In genomic region chr10:98340946-98341345, GRCh38 we compare ENCODE assay signal across 13 cellular contexts.
DNase-seq lines count a peak whose midpoint lies in the region; ATAC-seq and TF ChIP-seq lines count a peak whose summit lies in the region.
"Had no signal": no experiment of that assay in that cellular context is flagged by ENCODE, and none has a peak within 500 bp of the region (broad histone marks: within the 10 kb centered on the region; RNA-seq: fewer than 3 reads in every experiment).

No MANE protein-coding gene starts in this region.

- peak overlapping the region; percentile 30; the same call in 1 of the 2 replicates for H3K27ac Mint-ChIP-seq in HFFc6
- H3K27ac Mint-ChIP-seq: activated CD4-positive, alpha-beta T cell treated with anti-CD3 and anti-CD28 coated beads for 36 hours; H9 had no signal

- DNase-seq in HFFc6 (no peak), adrenal gland (peak in 5 of 7 donors; percentile 26 to 56 (median 42)), left ventricle myocardium inferior (peak; percentile 36), ecto neural progenitor cell (ENCODE audit: low spot score) (no peak), cerebellar nuclear complex (lab: John Stamatoyannopoulos, UW) (no peak)
- DNase-seq: activated CD4-positive, alpha-beta T cell treated with anti-CD3 and anti-CD28 coated beads for 36 hours; H9; left cardiac atrium had no signal

- H3K9me3 Mint-ChIP-seq in HFFc6, result peaks cover under 1% of the 10 kb centered on the region

- TF ChIP-seq CTCF in HFFc6 (IDR thresholded peaks at IDR 0.05) (no peak; the same call in 1 of the 2 replicates), adrenal gland (IDR thresholded peaks at IDR 0.05) (no peak), left ventricle myocardium inferior (IDR thresholded peaks at IDR 0.05; ENCODE audit: borderline replicate concordance) (no peak)

- ATAC-seq in HG03097 (IDR thresholded peaks at IDR 0.05; ENCODE audit: low FRiP score, unreplicated experiment) (no peak), HG03135 (IDR thresholded peaks at IDR 0.05; ENCODE audit: unreplicated experiment) (no peak)
- ATAC-seq: activated CD4-positive, alpha-beta T cell treated with anti-CD3 and anti-CD28 coated beads for 36 hours; gastroesophageal sphincter had no signal

- H3K4me1 ChIP-seq in BLaER1 (peaks cover 81% of the 10 kb centered on the region), adrenal gland (replicated peaks in 1 of 2) (peaks cover 3 to 17% of the 10 kb centered on the region in 2 donors), left ventricle myocardium inferior (peaks cover 38% of the 10 kb centered on the region)
- H3K4me1 ChIP-seq: SJSA1 had no signal

- peak overlapping the region; percentile 96 for H3K4me2 ChIP-seq in BLaER1

- H3K27ac ChIP-seq in BLaER1, result peak overlapping the region; percentile 79
- no peak overlapping the region for H3K27ac ChIP-seq in adrenal gland
- peak overlapping the region; percentile 77 for H3K27ac ChIP-seq in left ventricle myocardium inferior (replicated peaks)
- H3K27ac ChIP-seq: gastroesophageal sphincter, SJSA1 had no signal

- H3K36me3 ChIP-seq in BLaER1 (no peaks in the 10 kb centered on the region), adrenal gland (replicated peaks in 1 of 2) (no peaks in the 10 kb centered on the region), left ventricle myocardium inferior (no peaks in the 10 kb centered on the region)
- H3K36me3 ChIP-seq: gastroesophageal sphincter, SJSA1 had no signal

- 14 to 24% (median 22%) methylated on average over 2 of the region's 2 CpGs for WGBS in adrenal gland, 4 donors

- H3K4me3 ChIP-seq in BLaER1 (peak overlapping the region; percentile 50), adrenal gland (no peak overlapping the region), left ventricle myocardium inferior (peak overlapping the region; percentile 6)
- H3K4me3 ChIP-seq: gastroesophageal sphincter, SJSA1 had no signal

- 0 out of 2 replicates have a peak, but pooled peaks cover under 1% of the 10 kb centered on the region for H3K36me3 Mint-ChIP-seq in HFFc6 (ENCODE audit: low read depth)

- H3K4me1 Mint-ChIP-seq in HFFc6 (ENCODE audit: low read depth), result peaks cover 55% of the 10 kb centered on the region
- H3K4me1 Mint-ChIP-seq: activated CD4-positive, alpha-beta T cell treated with anti-CD3 and anti-CD28 coated beads for 36 hours had no signal

- TF ChIP-seq POLR2A in adrenal gland (IDR thresholded peaks at IDR 0.05), result no peak

- H3K9me3 ChIP-seq in BLaER1, result peaks cover 12% of the 10 kb centered on the region
- no peaks in the 10 kb centered on the region for H3K9me3 ChIP-seq in adrenal gland (replicated peaks in 1 of 3)
- H3K9me3 ChIP-seq in left ventricle myocardium inferior (replicated peaks), result peaks cover under 1% of the 10 kb centered on the region
- H3K9me3 ChIP-seq: gastroesophageal sphincter, SJSA1 had no signal

- H3K27me3 Mint-ChIP-seq in HFFc6 (ENCODE audit: insufficient read depth), result peaks cover 4% of the 10 kb centered on the region

- intact Hi-C loops in adrenal gland (cut with DNase I), result no loop called here
- intact Hi-C loops in left ventricle myocardium inferior (cut with micrococcal nuclease), result no loop called here

- no peak overlapping the region for H3K4me3 Mint-ChIP-seq in HFFc6
- H3K4me3 Mint-ChIP-seq: activated CD4-positive, alpha-beta T cell treated with anti-CD3 and anti-CD28 coated beads for 36 hours; H9 had no signal

- H3K9ac ChIP-seq in BLaER1, result peak overlapping the region; percentile 74

- no peaks in the 10 kb centered on the region for H4K20me1 ChIP-seq in BLaER1

- H3K27me3 ChIP-seq in BLaER1 (no peaks in the 10 kb centered on the region), adrenal gland (no peaks in the 10 kb centered on the region), left ventricle myocardium inferior (ENCODE audit: low read depth) (peaks cover 15% of the 10 kb centered on the region)

Comparison
In these comparisons a context has a peak if more than half of its experiments do, and no peak if none do; other contexts are left out.
1. H3K27ac ChIP-seq: peak in BLaER1 (single experiment) and left ventricle myocardium inferior (single experiment); none in adrenal gland (0 of 5).
2. H3K4me3 ChIP-seq: peak in BLaER1 (single experiment) and left ventricle myocardium inferior (single experiment); none in adrenal gland (0 of 4).
3. DNase-seq: peak in adrenal gland (5 of 7) and left ventricle myocardium inferior (single experiment); none in HFFc6 (single experiment), ecto neural progenitor cell (single experiment) and cerebellar nuclear complex (0 of 2).